In genomic region chr16:77584205-77584859, GRCh38 we compare ENCODE assay signal across 8 cellular contexts.
DNase-seq lines count a peak whose midpoint lies in the region; ATAC-seq and TF ChIP-seq lines count a peak whose summit lies in the region.

No MANE protein-coding gene starts in this region.

- H3K4me1 ChIP-seq in hepatocyte (ENCODE audit: insufficient read depth) (no peaks in the 10 kb centered on the region), smooth muscle cell (ENCODE audit: low read depth) (no peaks in the 10 kb centered on the region)

- 34% methylated on average over 7 of the region's 7 CpGs for WGBS in hepatocyte (ENCODE audit: low lambda C conversion rate, missing lambda C conversion rate)
- WGBS in smooth muscle cell (ENCODE audit: low lambda C conversion rate): 39% methylated on average over 7 of the region's 7 CpGs

- H3K27me3 ChIP-seq in hepatocyte: peaks cover 3% of the 10 kb centered on the region
- H3K27me3 ChIP-seq in smooth muscle cell (ENCODE audit: low read depth): no peaks in the 10 kb centered on the region

- DNase-seq in Ammon's horn (ENCODE audit: low spot score) (peak; percentile 71), KG1 (lab: John Stamatoyannopoulos, UW) (peak; percentile 26), RPMI8226 (peak; percentile 54), amygdala (lab: John Stamatoyannopoulos, UW) (peak in 32 of 56 donors; percentile 0 to 73 (median 9)), hepatocyte (ENCODE audit: low spot score) (peak; percentile 74), smooth muscle cell (lab: John Stamatoyannopoulos, UW; ENCODE audit: unreplicated experiment) (no peak)

- no peak overlapping the region for H2AFZ ChIP-seq in hepatocyte
- H2AFZ ChIP-seq in smooth muscle cell (ENCODE audit: low read depth): no peak overlapping the region

- H3K9me2 ChIP-seq in hepatocyte (replicated peaks; ENCODE audit: insufficient read depth): no peaks in the 10 kb centered on the region

- no peaks in the 10 kb centered on the region for H3K36me3 ChIP-seq in hepatocyte (replicated peaks; ENCODE audit: insufficient read depth, low read depth)
- no peaks in the 10 kb centered on the region for H3K36me3 ChIP-seq in smooth muscle cell (ENCODE audit: low read depth)

- H3K4me2 ChIP-seq in hepatocyte: no peak overlapping the region
- H3K4me2 ChIP-seq in smooth muscle cell: no peak overlapping the region

- ATAC-seq in GM18519 (IDR thresholded peaks at IDR 0.05; ENCODE audit: low FRiP score, unreplicated experiment): peak; percentile 58
- no peak for ATAC-seq in HG02973 (IDR thresholded peaks at IDR 0.05; ENCODE audit: unreplicated experiment)

- no peaks in the 10 kb centered on the region for H3K79me2 ChIP-seq in hepatocyte
- H3K79me2 ChIP-seq in smooth muscle cell (ENCODE audit: low read depth): no peaks in the 10 kb centered on the region

- H3K9ac ChIP-seq in smooth muscle cell (ENCODE audit: low read depth): no peak overlapping the region

- no peaks in the 10 kb centered on the region for H3K9me3 ChIP-seq in hepatocyte (ENCODE audit: low read depth)
- no peaks in the 10 kb centered on the region for H3K9me3 ChIP-seq in smooth muscle cell (replicated peaks; ENCODE audit: low read depth)

- no peaks in the 10 kb centered on the region for H3F3A ChIP-seq in smooth muscle cell (ENCODE audit: low read depth)

- no peaks in the 10 kb centered on the region for H4K20me1 ChIP-seq in hepatocyte (ENCODE audit: insufficient read depth, poor library complexity, severe bottlenecking)
- no peaks in the 10 kb centered on the region for H4K20me1 ChIP-seq in smooth muscle cell (ENCODE audit: low read depth)

- H3K27ac ChIP-seq in hepatocyte (no peak overlapping the region), smooth muscle cell (ENCODE audit: low read depth) (no peak overlapping the region)

- H3K4me3 ChIP-seq in hepatocyte (no peak overlapping the region), smooth muscle cell (no peak overlapping the region)

- TF ChIP-seq CTCF in hepatocyte (IDR thresholded peaks at IDR 0.05; ENCODE audit: poor library complexity): peak; percentile 95
- peak; percentile 91 for TF ChIP-seq CTCF in smooth muscle cell (IDR thresholded peaks at IDR 0.05; ENCODE audit: borderline replicate concordance, insufficient read depth, poor library complexity, severe bottlenecking)
